Comparison of ENCODE assay signal across 1 cellular context in the genomic region with DNA sequence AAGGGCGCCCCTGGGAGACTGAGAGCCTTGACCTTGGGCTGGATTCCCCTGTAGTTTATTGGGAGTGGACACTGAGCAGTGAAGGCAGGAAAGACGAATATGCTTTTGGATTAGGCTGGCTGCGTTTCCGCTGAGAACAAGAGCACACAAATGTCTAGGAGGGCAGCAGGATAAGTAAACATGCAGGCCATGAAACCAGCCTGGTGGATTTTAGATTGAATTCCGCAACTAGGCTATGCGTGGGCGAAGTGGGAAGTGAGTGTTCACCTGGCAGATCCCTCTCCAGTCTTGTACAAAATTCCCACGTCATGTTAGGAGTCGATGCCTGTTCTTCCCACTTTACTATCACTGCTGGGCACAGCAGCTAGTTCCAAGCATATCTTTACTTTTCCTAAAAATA.
TF ChIP-seq lines count a peak whose summit lies in the region.

No MANE protein-coding gene starts in this region.

TF ChIP-seq in GM23338, 12 proteins besides CTCF, POLR2A, EP300 and RAD21 (continued from another document):
- TF ChIP-seq, protein P1, sequence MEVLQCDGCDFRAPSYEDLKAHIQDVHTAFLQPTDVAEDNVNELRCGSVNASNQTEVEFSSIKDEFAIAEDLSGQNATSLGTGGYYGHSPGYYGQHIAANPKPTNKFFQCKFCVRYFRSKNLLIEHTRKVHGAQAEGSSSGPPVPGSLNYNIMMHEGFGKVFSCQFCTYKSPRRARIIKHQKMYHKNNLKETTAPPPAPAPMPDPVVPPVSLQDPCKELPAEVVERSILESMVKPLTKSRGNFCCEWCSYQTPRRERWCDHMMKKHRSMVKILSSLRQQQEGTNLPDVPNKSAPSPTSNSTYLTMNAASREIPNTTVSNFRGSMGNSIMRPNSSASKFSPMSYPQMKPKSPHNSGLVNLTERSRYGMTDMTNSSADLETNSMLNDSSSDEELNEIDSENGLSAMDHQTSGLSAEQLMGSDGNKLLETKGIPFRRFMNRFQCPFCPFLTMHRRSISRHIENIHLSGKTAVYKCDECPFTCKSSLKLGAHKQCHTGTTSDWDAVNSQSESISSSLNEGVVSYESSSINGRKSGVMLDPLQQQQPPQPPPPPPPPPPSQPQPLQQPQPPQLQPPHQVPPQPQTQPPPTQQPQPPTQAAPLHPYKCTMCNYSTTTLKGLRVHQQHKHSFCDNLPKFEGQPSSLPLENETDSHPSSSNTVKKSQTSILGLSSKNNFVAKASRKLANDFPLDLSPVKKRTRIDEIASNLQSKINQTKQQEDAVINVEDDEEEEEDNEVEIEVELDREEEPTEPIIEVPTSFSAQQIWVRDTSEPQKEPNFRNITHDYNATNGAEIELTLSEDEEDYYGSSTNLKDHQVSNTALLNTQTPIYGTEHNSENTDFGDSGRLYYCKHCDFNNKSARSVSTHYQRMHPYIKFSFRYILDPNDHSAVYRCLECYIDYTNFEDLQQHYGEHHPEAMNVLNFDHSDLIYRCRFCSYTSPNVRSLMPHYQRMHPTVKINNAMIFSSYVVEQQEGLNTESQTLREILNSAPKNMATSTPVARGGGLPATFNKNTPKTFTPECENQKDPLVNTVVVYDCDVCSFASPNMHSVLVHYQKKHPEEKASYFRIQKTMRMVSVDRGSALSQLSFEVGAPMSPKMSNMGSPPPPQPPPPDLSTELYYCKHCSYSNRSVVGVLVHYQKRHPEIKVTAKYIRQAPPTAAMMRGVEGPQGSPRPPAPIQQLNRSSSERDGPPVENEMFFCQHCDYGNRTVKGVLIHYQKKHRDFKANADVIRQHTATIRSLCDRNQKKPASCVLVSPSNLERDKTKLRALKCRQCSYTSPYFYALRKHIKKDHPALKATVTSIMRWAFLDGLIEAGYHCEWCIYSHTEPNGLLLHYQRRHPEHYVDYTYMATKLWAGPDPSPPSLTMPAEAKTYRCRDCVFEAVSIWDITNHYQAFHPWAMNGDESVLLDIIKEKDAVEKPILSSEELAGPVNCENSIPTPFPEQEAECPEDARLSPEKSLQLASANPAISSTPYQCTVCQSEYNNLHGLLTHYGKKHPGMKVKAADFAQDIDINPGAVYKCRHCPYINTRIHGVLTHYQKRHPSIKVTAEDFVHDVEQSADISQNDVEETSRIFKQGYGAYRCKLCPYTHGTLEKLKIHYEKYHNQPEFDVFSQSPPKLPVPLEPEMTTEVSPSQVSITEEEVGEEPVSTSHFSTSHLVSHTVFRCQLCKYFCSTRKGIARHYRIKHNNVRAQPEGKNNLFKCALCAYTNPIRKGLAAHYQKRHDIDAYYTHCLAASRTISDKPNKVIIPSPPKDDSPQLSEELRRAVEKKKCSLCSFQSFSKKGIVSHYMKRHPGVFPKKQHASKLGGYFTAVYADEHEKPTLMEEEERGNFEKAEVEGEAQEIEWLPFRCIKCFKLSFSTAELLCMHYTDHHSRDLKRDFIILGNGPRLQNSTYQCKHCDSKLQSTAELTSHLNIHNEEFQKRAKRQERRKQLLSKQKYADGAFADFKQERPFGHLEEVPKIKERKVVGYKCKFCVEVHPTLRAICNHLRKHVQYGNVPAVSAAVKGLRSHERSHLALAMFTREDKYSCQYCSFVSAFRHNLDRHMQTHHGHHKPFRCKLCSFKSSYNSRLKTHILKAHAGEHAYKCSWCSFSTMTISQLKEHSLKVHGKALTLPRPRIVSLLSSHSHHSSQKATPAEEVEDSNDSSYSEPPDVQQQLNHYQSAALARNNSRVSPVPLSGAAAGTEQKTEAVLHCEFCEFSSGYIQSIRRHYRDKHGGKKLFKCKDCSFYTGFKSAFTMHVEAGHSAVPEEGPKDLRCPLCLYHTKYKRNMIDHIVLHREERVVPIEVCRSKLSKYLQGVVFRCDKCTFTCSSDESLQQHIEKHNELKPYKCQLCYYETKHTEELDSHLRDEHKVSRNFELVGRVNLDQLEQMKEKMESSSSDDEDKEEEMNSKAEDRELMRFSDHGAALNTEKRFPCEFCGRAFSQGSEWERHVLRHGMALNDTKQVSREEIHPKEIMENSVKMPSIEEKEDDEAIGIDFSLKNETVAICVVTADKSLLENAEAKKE (CRISPR knock-in tag; IDR thresholded peaks at IDR 0.05): no peak
- TF ChIP-seq EZH2phosphoT487 (IDR thresholded peaks at IDR 0.05; ENCODE audit: unreplicated experiment): no peak
